Comparison of ENCODE assay signal across 7 cellular contexts in the genomic region with DNA sequence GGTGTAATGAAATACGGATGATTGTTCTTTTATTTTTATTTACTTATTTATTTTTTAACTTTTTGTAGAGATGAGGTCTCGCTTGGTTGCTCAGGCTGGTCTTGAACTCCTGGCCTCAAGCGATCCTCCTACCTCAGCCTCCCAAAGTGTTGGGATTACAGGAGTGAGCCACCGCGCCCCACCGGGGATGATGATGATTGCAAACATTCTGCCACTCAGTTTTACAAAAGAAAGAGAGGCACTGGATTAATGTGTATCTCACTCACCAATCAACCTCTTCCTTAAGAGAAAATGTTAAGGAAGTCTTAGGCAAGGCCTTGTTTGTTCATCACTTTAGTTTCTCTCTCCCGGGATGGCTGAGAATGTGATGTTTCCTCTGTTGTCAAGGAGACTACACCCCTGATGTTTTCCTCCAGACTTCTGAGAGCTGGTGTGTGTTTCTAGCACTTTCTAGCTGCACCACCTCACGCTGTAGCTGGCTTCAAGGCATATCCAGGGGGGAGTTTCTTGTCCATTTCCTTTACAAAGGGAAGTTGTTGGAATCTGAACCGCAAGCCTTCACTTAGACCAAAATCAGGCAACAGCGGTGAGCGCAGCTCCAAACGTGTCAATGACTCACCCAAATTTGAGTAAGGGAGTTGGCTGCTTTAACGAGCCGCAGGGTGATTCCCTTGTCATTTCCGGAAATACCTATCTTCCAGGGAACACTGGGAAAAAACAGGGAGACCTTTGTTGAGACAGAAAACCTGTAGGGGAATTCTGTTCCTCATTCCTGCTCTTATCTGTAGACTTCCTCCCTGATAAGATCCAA. TPM values are rescaled to one million over a fixed set of nuclear protein-coding genes. Genes with fewer than 3 reads are reported as not detected.
DNase-seq lines count a peak whose midpoint lies in the region; ATAC-seq and TF ChIP-seq lines count a peak whose summit lies in the region.

No MANE protein-coding gene starts in this region.

- H3K9me2 ChIP-seq in HCT116 (ENCODE audit: insufficient read depth), result no peaks in the 10 kb centered on the region

- peaks cover 70% of the 10 kb centered on the region for H3K79me2 ChIP-seq in HCT116 (ENCODE audit: insufficient read depth, low read length)

- ATAC-seq in HCT116, result peak; percentile 7; the same call in 1 of the 2 replicates
- ATAC-seq in left cardiac atrium, result peak in 1 of 2 donors; percentile 8
- no peak for ATAC-seq in left lobe of liver

- H3K36me3 ChIP-seq in HCT116 (ENCODE audit: control insufficient read depth in 1 of 2, insufficient read depth in 2 of 2, low read length in 2 of 2) (peaks cover 2 to 23% of the 10 kb centered on the region in 2 experiments; a peak in 2 of 4 replicates), SJSA1 (peaks cover 58% of the 10 kb centered on the region), adipocyte (ENCODE audit: control insufficient read depth, insufficient read depth, low read length, severe bottlenecking) (peaks cover 35% of the 10 kb centered on the region)

- intact Hi-C loops in HCT116 (cut with micrococcal nuclease) (loop anchor here (2.0 kb wide), 1 partner anchor 55 kb away; no protein-coding TSS in a partner anchor), left cardiac atrium (cut with DNase I) (no loop called here)

- H3K4me3 ChIP-seq in HCT116 (replicated peaks in 1 of 2; ENCODE audit: low read depth in 1 of 2, low read length in 2 of 2) (peak overlapping the region; percentile 92 to 97), SJSA1 (peak overlapping the region; percentile 67), adipocyte (ENCODE audit: low read length) (peak overlapping the region; percentile 99)

- TF ChIP-seq CTCF in HCT116 (IDR thresholded peaks at IDR 0.05 in 2 of 3, conservative IDR thresholded peaks at IDR 0.05 in 1 of 3; ENCODE audit: borderline replicate concordance in 1 of 3, insufficient read depth in 1 of 3, low read depth in 2 of 3, low read length in 2 of 3), result no peak

- peak overlapping the region; percentile 99 for H3K9ac ChIP-seq in HCT116 (ENCODE audit: low read length)
- peak overlapping the region; percentile 99 for H3K9ac ChIP-seq in adipocyte (ENCODE audit: low read length)

- DNase-seq in HCT116 (ENCODE audit: low read depth, low spot score), result peak; percentile 83
- DNase-seq in SJSA1 (ENCODE audit: low read depth in 1 of 2, low spot score in 2 of 2), result peak; percentile 90 to 92
- peak; percentile 89 for DNase-seq in adipocyte (ENCODE audit: low read depth)
- DNase-seq in left cardiac atrium, result peak; percentile 69
- peak; percentile 87 for DNase-seq in pulmonary artery endothelial cell (ENCODE audit: low read depth, low spot score)
- DNase-seq in left lobe of liver (ENCODE audit: low spot score), result no peak
- no peak for DNase-seq in occipital lobe (lab: John Stamatoyannopoulos, UW)

- POLR2A ChIA-PET in HCT116 (lab: Charles Lee), result interaction anchor here (1.2 kb wide), 1 partner anchor 56 kb away, joined by 3 read pairs; no protein-coding TSS in a partner anchor

- H3K27ac ChIP-seq in HCT116 (ENCODE audit: low read depth, low read length) (peak overlapping the region; percentile 91), SJSA1 (peak overlapping the region; percentile 97)

- H3K4me2 ChIP-seq in HCT116 (ENCODE audit: low read length), result peak overlapping the region; percentile 97

- no peak for TF ChIP-seq POLR2A in HCT116 (IDR thresholded peaks at IDR 0.05; ENCODE audit: borderline replicate concordance, extremely low read depth, insufficient read depth, insufficient read length)

- TSS peak; percentile 48 for BruUV-seq in HCT116 (replicated peaks; lab: Mats Ljungman, UMichigan)

- CTCF ChIA-PET in HCT116 (lab: Charles Lee), result interaction anchor here (1.0 kb wide), 1 partner anchor 56 kb away, joined by 4 read pairs; no protein-coding TSS in a partner anchor

- H4K20me1 ChIP-seq in HCT116 (ENCODE audit: insufficient read depth), result no peaks in the 10 kb centered on the region

- no peak for TF ChIP-seq RAD21 in HCT116 (IDR thresholded peaks at IDR 0.05; ENCODE audit: low read depth)

- H3K27me3 ChIP-seq in HCT116 (ENCODE audit: insufficient read depth, low read length) (no peaks in the 10 kb centered on the region), SJSA1 (replicated peaks) (no peaks in the 10 kb centered on the region), adipocyte (replicated peaks; ENCODE audit: control insufficient read depth, insufficient read depth, low read length) (no peaks in the 10 kb centered on the region)

- peaks cover 79 to 86% of the 10 kb centered on the region in 2 experiments for H3K4me1 ChIP-seq in HCT116 (ENCODE audit: control insufficient read depth in 1 of 2, insufficient read depth in 2 of 2, low read length in 2 of 2)
- H3K4me1 ChIP-seq in SJSA1 (replicated peaks), result peaks cover 62% of the 10 kb centered on the region
- peaks cover 53% of the 10 kb centered on the region for H3K4me1 ChIP-seq in adipocyte (ENCODE audit: control insufficient read depth, insufficient read depth, low read length)

- RAD21 ChIA-PET in HCT116 (lab: Charles Lee; ENCODE audit: low non-redundant PET in 1 of 2, low total read pairs in 2 of 2, uncharacterized antibody in 2 of 2, unreplicated experiment in 2 of 2), result no interaction called here

- no peak overlapping the region for H2AFZ ChIP-seq in HCT116 (ENCODE audit: low read depth, low read length, poor library complexity, severe bottlenecking)

- H3K9me3 ChIP-seq in HCT116 (ENCODE audit: control insufficient read depth in 1 of 2, insufficient read depth in 1 of 2, low read depth in 1 of 2, low read length in 2 of 2) (no peaks in the 10 kb centered on the region), SJSA1 (replicated peaks) (no peaks in the 10 kb centered on the region), adipocyte (ENCODE audit: control insufficient read depth, low read length) (no peaks in the 10 kb centered on the region)

TF ChIP-seq in HCT116, 20 proteins besides CTCF, POLR2A, EP300 and RAD21 (continues in another document):
- TF ChIP-seq SP1 (IDR thresholded peaks at IDR 0.05; ENCODE audit: low read depth) (peak; percentile 74), JUND (IDR thresholded peaks at IDR 0.05) (peak; percentile 84), POLR2AphosphoS5 (IDR thresholded peaks at IDR 0.05; ENCODE audit: low read depth, low read length) (peak; percentile 48; the same call in 1 of the 2 replicates), ZNF274 (IDR thresholded peaks at IDR 0.05; ENCODE audit: low read depth, low read length) (no peak), EZH2phosphoT487 (IDR thresholded peaks at IDR 0.05; ENCODE audit: borderline replicate concordance) (no peak), EGR1 (IDR thresholded peaks at IDR 0.05; ENCODE audit: low read depth) (no peak), SIN3A (IDR thresholded peaks at IDR 0.05; ENCODE audit: low read depth) (peak; percentile 96), FOSL1 (IDR thresholded peaks at IDR 0.05; ENCODE audit: low read depth) (peak; percentile 78), TCF7L2 (IDR thresholded peaks at IDR 0.05; ENCODE audit: borderline replicate concordance, extremely low read depth, insufficient read depth, insufficient read length) (peak; percentile 76)
- TF ChIP-seq, protein P1, sequence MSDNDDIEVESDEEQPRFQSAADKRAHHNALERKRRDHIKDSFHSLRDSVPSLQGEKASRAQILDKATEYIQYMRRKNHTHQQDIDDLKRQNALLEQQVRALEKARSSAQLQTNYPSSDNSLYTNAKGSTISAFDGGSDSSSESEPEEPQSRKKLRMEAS (IDR thresholded peaks at IDR 0.05), result peak; percentile 78
- TF ChIP-seq, protein P2, sequence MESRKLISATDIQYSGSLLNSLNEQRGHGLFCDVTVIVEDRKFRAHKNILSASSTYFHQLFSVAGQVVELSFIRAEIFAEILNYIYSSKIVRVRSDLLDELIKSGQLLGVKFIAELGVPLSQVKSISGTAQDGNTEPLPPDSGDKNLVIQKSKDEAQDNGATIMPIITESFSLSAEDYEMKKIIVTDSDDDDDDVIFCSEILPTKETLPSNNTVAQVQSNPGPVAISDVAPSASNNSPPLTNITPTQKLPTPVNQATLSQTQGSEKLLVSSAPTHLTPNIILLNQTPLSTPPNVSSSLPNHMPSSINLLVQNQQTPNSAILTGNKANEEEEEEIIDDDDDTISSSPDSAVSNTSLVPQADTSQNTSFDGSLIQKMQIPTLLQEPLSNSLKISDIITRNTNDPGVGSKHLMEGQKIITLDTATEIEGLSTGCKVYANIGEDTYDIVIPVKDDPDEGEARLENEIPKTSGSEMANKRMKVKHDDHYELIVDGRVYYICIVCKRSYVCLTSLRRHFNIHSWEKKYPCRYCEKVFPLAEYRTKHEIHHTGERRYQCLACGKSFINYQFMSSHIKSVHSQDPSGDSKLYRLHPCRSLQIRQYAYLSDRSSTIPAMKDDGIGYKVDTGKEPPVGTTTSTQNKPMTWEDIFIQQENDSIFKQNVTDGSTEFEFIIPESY (IDR thresholded peaks at IDR 0.05; ENCODE audit: extremely low read depth, insufficient replicate concordance, low read length), result peak; percentile 36
- TF ChIP-seq, protein P3, sequence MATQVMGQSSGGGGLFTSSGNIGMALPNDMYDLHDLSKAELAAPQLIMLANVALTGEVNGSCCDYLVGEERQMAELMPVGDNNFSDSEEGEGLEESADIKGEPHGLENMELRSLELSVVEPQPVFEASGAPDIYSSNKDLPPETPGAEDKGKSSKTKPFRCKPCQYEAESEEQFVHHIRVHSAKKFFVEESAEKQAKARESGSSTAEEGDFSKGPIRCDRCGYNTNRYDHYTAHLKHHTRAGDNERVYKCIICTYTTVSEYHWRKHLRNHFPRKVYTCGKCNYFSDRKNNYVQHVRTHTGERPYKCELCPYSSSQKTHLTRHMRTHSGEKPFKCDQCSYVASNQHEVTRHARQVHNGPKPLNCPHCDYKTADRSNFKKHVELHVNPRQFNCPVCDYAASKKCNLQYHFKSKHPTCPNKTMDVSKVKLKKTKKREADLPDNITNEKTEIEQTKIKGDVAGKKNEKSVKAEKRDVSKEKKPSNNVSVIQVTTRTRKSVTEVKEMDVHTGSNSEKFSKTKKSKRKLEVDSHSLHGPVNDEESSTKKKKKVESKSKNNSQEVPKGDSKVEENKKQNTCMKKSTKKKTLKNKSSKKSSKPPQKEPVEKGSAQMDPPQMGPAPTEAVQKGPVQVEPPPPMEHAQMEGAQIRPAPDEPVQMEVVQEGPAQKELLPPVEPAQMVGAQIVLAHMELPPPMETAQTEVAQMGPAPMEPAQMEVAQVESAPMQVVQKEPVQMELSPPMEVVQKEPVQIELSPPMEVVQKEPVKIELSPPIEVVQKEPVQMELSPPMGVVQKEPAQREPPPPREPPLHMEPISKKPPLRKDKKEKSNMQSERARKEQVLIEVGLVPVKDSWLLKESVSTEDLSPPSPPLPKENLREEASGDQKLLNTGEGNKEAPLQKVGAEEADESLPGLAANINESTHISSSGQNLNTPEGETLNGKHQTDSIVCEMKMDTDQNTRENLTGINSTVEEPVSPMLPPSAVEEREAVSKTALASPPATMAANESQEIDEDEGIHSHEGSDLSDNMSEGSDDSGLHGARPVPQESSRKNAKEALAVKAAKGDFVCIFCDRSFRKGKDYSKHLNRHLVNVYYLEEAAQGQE (IDR thresholded peaks at IDR 0.05; ENCODE audit: low read depth), result no peak

RNA-seq across cellular contexts. Expression of a gene that starts 2.3 kb away (rescaled TPM):
- 92.4 TPM for total RNA-seq in HCT116 (2021; ENCODE audit: unreplicated experiment)
- polyA plus RNA-seq in HCT116 (2012), result 69.8 and 84.2 TPM in 2 replicates
- total RNA-seq in SJSA1 (2014; rRNA removed; shearing (Covaris generic)), result 90.0 and 115 TPM in 2 replicates
- total RNA-seq in left cardiac atrium, result 10 to 100 TPM; 24.4 to 80.0 TPM
- 98.5 and 115 TPM in 2 replicates for total RNA-seq in pulmonary artery endothelial cell
- 12.2 TPM for total RNA-seq in left lobe of liver
- total RNA-seq in occipital lobe, result 19.5 TPM

Comparison
In these comparisons a context has a peak if more than half of its experiments do, and no peak if none do; other contexts are left out.
1. DNase-seq: peak in HCT116 (single experiment), SJSA1 (2 of 2), adipocyte (single experiment), left cardiac atrium (single experiment) and pulmonary artery endothelial cell (single experiment); none in left lobe of liver (single experiment) and occipital lobe (single experiment).
2. Peak in every context shown above with its lines, with median percentiles within 50 percentile points of each other: H3K4me3 ChIP-seq.